ENCODE assay signal across 9 cellular contexts in the genomic region with DNA sequence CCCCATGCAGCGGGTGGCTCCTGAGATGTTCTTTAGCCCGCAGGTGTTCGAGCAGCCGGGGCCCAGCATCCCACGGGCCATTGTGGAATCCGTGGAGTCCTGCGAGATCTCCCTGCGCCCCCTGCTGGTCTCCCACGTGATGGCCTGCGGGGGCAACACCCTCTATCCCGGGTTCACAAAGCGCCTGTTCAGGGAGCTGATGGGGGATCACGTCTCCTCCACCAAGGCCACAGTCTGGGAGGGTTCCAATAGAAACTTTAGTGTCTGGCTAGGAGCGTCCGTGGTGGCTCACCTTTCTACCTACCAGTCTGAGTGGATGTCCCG.
DNase-seq lines count a peak whose midpoint lies in the region; ATAC-seq, FAIRE-seq and TF ChIP-seq lines count a peak whose summit lies in the region.
"Had no signal": no experiment of that assay in that cellular context is flagged by ENCODE, and none has a peak within 500 bp of the region (broad histone marks: within the 10 kb centered on the region; RNA-seq: fewer than 3 reads in every experiment).

No MANE protein-coding gene starts in this region.

- TF ChIP-seq CTCF in GM10266 (IDR thresholded peaks at IDR 0.05; ENCODE audit: control insufficient read depth, insufficient read depth, low read depth, missing control alignments) (peak; percentile 43), LNCAP (IDR thresholded peaks at IDR 0.05) (peak; percentile 59), bronchial epithelial cell (IDR thresholded peaks at IDR 0.05; ENCODE audit: insufficient read depth, low read length, severe bottlenecking) (peak; percentile 9)

- no peaks in the 10 kb centered on the region for H3K36me3 ChIP-seq in bronchial epithelial cell (ENCODE audit: control insufficient read depth, insufficient read depth, low read length)

- no peaks in the 10 kb centered on the region for H3K27me3 ChIP-seq in bronchial epithelial cell (ENCODE audit: control insufficient read depth, insufficient read depth, low read length)

- FAIRE-seq in bronchial epithelial cell (lab: Jason Lieb, UNC) = no peak

- ATAC-seq in HG03520 (IDR thresholded peaks at IDR 0.05; ENCODE audit: unreplicated experiment) (no peak), HG03108 (IDR thresholded peaks at IDR 0.05; ENCODE audit: unreplicated experiment) (no peak)

- DNase-seq in GM10266 (ENCODE audit: extremely low spot score) (no peak), bronchial epithelial cell (ENCODE audit: low read depth) (no peak), medulla oblongata (ENCODE audit: extremely low spot score) (peak; percentile 4), occipital lobe (lab: John Stamatoyannopoulos, UW) (no peak), NCI-H1048 (lab: John Stamatoyannopoulos, UW) (no peak)

- no peak overlapping the region for H3K4me3 ChIP-seq in bronchial epithelial cell (ENCODE audit: low read depth, low read length)
- H3K4me3 ChIP-seq: SK-N-MC had no signal

Comparison
In these comparisons a context has a peak if more than half of its experiments do, and no peak if none do; other contexts are left out.
1. CTCF ChIP-seq: peak in every context shown above with its lines; median percentile 59 in LNCAP; 43 in GM10266; 9 in bronchial epithelial cell.